ENCODE assay signal across 18 cellular contexts in the genomic region with DNA sequence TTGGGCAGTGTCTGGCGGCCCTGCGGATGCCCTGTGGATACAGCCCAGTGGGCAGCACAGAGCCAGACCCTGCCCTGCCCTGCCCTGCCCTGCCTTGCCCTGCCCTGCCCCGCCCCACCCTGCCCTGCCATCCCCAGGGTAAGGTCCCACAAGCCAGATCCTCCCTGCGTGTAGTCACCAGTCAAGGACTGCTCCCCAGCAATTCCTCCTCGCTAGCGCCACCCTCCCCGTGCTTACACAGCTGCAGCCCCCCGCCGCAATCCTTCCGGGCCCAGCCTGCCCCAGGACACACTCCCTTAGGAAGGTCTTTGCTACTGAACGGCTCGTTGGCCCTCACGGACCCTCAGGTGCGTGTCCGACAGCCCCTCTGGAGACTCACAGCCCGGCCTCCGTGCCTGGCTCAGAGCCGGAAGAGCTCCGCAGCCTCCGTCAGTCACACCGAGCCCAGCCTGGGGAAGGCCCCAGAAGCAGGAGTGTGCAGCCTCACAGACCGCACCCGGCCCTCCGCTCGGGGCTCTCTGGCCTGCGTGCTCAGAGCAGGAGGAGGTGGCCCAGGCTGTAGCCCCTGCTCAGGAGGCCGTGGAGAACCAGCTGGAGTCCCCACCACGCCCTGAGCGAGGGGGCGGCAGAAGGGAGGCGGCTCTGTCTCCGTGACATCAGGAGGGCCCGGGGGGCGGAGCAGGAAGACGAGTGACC.
DNase-seq lines count a peak whose midpoint lies in the region; ATAC-seq and TF ChIP-seq lines count a peak whose summit lies in the region.
"Had no signal": no experiment of that assay in that cellular context is flagged by ENCODE, and none has a peak within 500 bp of the region (broad histone marks: within the 10 kb centered on the region; RNA-seq: fewer than 3 reads in every experiment).

No MANE protein-coding gene starts in this region.

- no peak for TF ChIP-seq POLR2A in testis (IDR thresholded peaks at IDR 0.05)

- CTCF ChIA-PET in naive thymus-derived CD4-positive, alpha-beta T cell (lab: Charles Lee): no interaction called here

- H3K9me3 Mint-ChIP-seq in endodermal cell: no peaks in the 10 kb centered on the region
- H3K9me3 Mint-ChIP-seq in naive thymus-derived CD4-positive, alpha-beta T cell: no peaks in the 10 kb centered on the region
- H3K9me3 Mint-ChIP-seq: activated naive CD8-positive, alpha-beta T cell treated with anti-CD3 and anti-CD28 coated beads, Interleukin-2, amount 50 U/mL, for 24 hours; naive thymus-derived CD8-positive, alpha-beta T cell; stimulated activated naive CD8-positive, alpha-beta T cell treated with anti-CD3 and anti-CD28 coated beads, Interleukin-15, amount 100 ng/mL, for 72 hours; T-cell had no signal

- H3K4me3 Mint-ChIP-seq in endodermal cell: no peak overlapping the region
- no peak overlapping the region for H3K4me3 Mint-ChIP-seq in naive thymus-derived CD4-positive, alpha-beta T cell
- H3K4me3 Mint-ChIP-seq: activated naive CD8-positive, alpha-beta T cell treated with anti-CD3 and anti-CD28 coated beads, Interleukin-2, amount 50 U/mL, for 24 hours; naive thymus-derived CD8-positive, alpha-beta T cell; stimulated activated naive CD8-positive, alpha-beta T cell treated with anti-CD3 and anti-CD28 coated beads, Interleukin-15, amount 100 ng/mL, for 72 hours; T-cell had no signal

- 93 to 95% methylated on average over 29 to 35 of the region's 35 CpGs for WGBS in endodermal cell (ENCODE audit: insufficient coverage in 1 of 2, insufficient read length in 1 of 2), 2 experiments
- WGBS in testis, 2 donors: 87 to 92% methylated on average over 11 to 35 of the region's 35 CpGs

- H3K9ac ChIP-seq in Karpas-422 (ENCODE audit: low read length): peak overlapping the region; percentile 73
- no peak overlapping the region for H3K9ac ChIP-seq in endodermal cell (ENCODE audit: extremely low read depth, low read length, poor library complexity, severe bottlenecking)

- no peak for TF ChIP-seq CTCF in endodermal cell (conservative IDR thresholded peaks at IDR 0.05)
- TF ChIP-seq CTCF in lower lobe of right lung (IDR thresholded peaks at IDR 0.05): no peak
- no peak for TF ChIP-seq CTCF in testis (IDR thresholded peaks at IDR 0.05)

- H3K79me2 ChIP-seq in Karpas-422 (ENCODE audit: low read length): no peaks in the 10 kb centered on the region

- H3K4me2 ChIP-seq in Karpas-422 (ENCODE audit: low read depth, low read length, poor library complexity, severe bottlenecking): peak overlapping the region; percentile 8

- H3K9me3 ChIP-seq in Karpas-422 (ENCODE audit: low read length) (no peaks in the 10 kb centered on the region), endodermal cell (ENCODE audit: control insufficient read depth, low read length) (no peaks in the 10 kb centered on the region), lower lobe of right lung (no peaks in the 10 kb centered on the region), testis (no peaks in the 10 kb centered on the region)
- H3K9me3 ChIP-seq in naive thymus-derived CD4-positive, alpha-beta T cell (ENCODE audit: control insufficient read depth in 2 of 3, low read length in 3 of 3): no peaks in the 10 kb centered on the region

- H4K20me1 ChIP-seq in Karpas-422 (ENCODE audit: insufficient read depth, low read depth, low read length): no peaks in the 10 kb centered on the region

- no peaks in the 10 kb centered on the region for H3K27me3 Mint-ChIP-seq in endodermal cell (ENCODE audit: insufficient read depth)
- H3K27me3 Mint-ChIP-seq in naive thymus-derived CD4-positive, alpha-beta T cell: no peaks in the 10 kb centered on the region
- H3K27me3 Mint-ChIP-seq: naive thymus-derived CD8-positive, alpha-beta T cell; stimulated activated naive CD8-positive, alpha-beta T cell treated with anti-CD3 and anti-CD28 coated beads, Interleukin-15, amount 100 ng/mL, for 72 hours; T-cell had no signal

- POLR2A ChIA-PET in naive thymus-derived CD4-positive, alpha-beta T cell (lab: Charles Lee): no interaction called here

- H3K27ac ChIP-seq in Karpas-422 (ENCODE audit: low read length) (peak overlapping the region; percentile 92; the same call in 1 of the 2 replicates), endodermal cell (ENCODE audit: low read depth, low read length) (no peak overlapping the region), lower lobe of right lung (peak overlapping the region; percentile 80), testis (peak overlapping the region; percentile 69 to 94)
- no peak overlapping the region for H3K27ac ChIP-seq in naive thymus-derived CD4-positive, alpha-beta T cell (ENCODE audit: low read depth, low read length)

- no peaks in the 10 kb centered on the region for H3K9me2 ChIP-seq in Karpas-422 (replicated peaks; ENCODE audit: insufficient read depth, low read length)

- no peaks in the 10 kb centered on the region for H3K36me3 Mint-ChIP-seq in endodermal cell (ENCODE audit: low read depth)
- no peaks in the 10 kb centered on the region for H3K36me3 Mint-ChIP-seq in naive thymus-derived CD4-positive, alpha-beta T cell
- H3K36me3 Mint-ChIP-seq: naive thymus-derived CD8-positive, alpha-beta T cell; T-cell had no signal

- no peak overlapping the region for H3K27ac Mint-ChIP-seq in endodermal cell
- H3K27ac Mint-ChIP-seq in naive thymus-derived CD4-positive, alpha-beta T cell: no peak overlapping the region
- H3K27ac Mint-ChIP-seq: activated naive CD8-positive, alpha-beta T cell treated with anti-CD3 and anti-CD28 coated beads, Interleukin-2, amount 50 U/mL, for 24 hours; naive thymus-derived CD8-positive, alpha-beta T cell; T-cell had no signal

- H2AFZ ChIP-seq in Karpas-422 (ENCODE audit: low read length): no peak overlapping the region

- intact Hi-C loops in lower lobe of right lung (cut with DNase I) (no loop called here), testis (cut with DNase I; ENCODE audit: low total_unique reads) (loop anchor here (10.0 kb wide), 1 partner anchor 69 kb away; the partner anchor contains the start of gene INPP5A)
- intact Hi-C loops in naive thymus-derived CD4-positive, alpha-beta T cell (cut with micrococcal nuclease): no loop called here

- no peaks in the 10 kb centered on the region for H3K36me3 ChIP-seq in Karpas-422 (ENCODE audit: insufficient read depth, low read length)
- H3K36me3 ChIP-seq in endodermal cell (ENCODE audit: control insufficient read depth, insufficient read depth, low read length): no peaks in the 10 kb centered on the region
- no peaks in the 10 kb centered on the region for H3K36me3 ChIP-seq in lower lobe of right lung
- no peaks in the 10 kb centered on the region for H3K36me3 ChIP-seq in testis (ENCODE audit: low read depth, missing control alignments)
- no peaks in the 10 kb centered on the region for H3K36me3 ChIP-seq in naive thymus-derived CD4-positive, alpha-beta T cell (ENCODE audit: control insufficient read depth in 2 of 3, insufficient read depth in 3 of 3, low read length in 3 of 3)

- no peak for DNase-seq in Karpas-422
- peak; percentile 80 for DNase-seq in endodermal cell
- peak; percentile 42 for DNase-seq in lower lobe of right lung
- no peak for DNase-seq in testis
- no peak for DNase-seq in naive thymus-derived CD4-positive, alpha-beta T cell
- no peak for DNase-seq in cerebellum (ENCODE audit: low spot score)
- no peak for DNase-seq in NCI-H146 (lab: John Stamatoyannopoulos, UW)
- DNase-seq: activated CD4-positive, CD25-positive, alpha-beta regulatory T cell treated with anti-CD3 and anti-CD28 coated beads, Interleukin-2, amount 50 U/mL, for 72 hours; activated naive CD8-positive, alpha-beta T cell treated with anti-CD3 and anti-CD28 coated beads, Interleukin-2, amount 50 U/mL, for 24 hours; DMS153; KBM-7; NCI-H1436; NCI-H510A; stimulated activated naive CD8-positive, alpha-beta T cell treated with anti-CD3 and anti-CD28 coated beads, Interleukin-15, amount 100 ng/mL, for 72 hours had no signal

- H3K4me3 ChIP-seq in Karpas-422 (ENCODE audit: low read length) (no peak overlapping the region), endodermal cell (ENCODE audit: low read length) (no peak overlapping the region), lower lobe of right lung (no peak overlapping the region), testis (no peak overlapping the region)
- H3K4me3 ChIP-seq in naive thymus-derived CD4-positive, alpha-beta T cell (ENCODE audit: low read length): no peak overlapping the region

- H3K27me3 ChIP-seq in Karpas-422 (ENCODE audit: low read length) (no peaks in the 10 kb centered on the region), endodermal cell (ENCODE audit: control insufficient read depth, insufficient read depth, low read length, poor library complexity, severe bottlenecking) (no peaks in the 10 kb centered on the region), lower lobe of right lung (ENCODE audit: low read depth) (no peaks in the 10 kb centered on the region), testis (no peaks in the 10 kb centered on the region)
- no peaks in the 10 kb centered on the region for H3K27me3 ChIP-seq in naive thymus-derived CD4-positive, alpha-beta T cell (ENCODE audit: control insufficient read depth in 2 of 2, insufficient read depth in 2 of 2, low read length in 2 of 2)

- ATAC-seq in lower lobe of right lung (no peak), GM21619 (IDR thresholded peaks at IDR 0.05; ENCODE audit: unreplicated experiment) (no peak)
- no peak for ATAC-seq in naive thymus-derived CD4-positive, alpha-beta T cell
- ATAC-seq: activated naive CD8-positive, alpha-beta T cell treated with anti-CD3 and anti-CD28 coated beads, Interleukin-2, amount 50 U/mL, for 24 hours; HCT116; naive thymus-derived CD8-positive, alpha-beta T cell; stimulated activated naive CD8-positive, alpha-beta T cell treated with anti-CD3 and anti-CD28 coated beads, Interleukin-15, amount 100 ng/mL, for 72 hours; T-cell had no signal

- peaks cover 3% of the 10 kb centered on the region for H3K4me1 Mint-ChIP-seq in endodermal cell
- H3K4me1 Mint-ChIP-seq in naive thymus-derived CD4-positive, alpha-beta T cell: no peaks in the 10 kb centered on the region
- H3K4me1 Mint-ChIP-seq: T-cell had no signal

- H3K4me1 ChIP-seq in Karpas-422 (ENCODE audit: low read length): peaks cover 96% of the 10 kb centered on the region
- H3K4me1 ChIP-seq in endodermal cell (ENCODE audit: control insufficient read depth, insufficient read depth, low read length): no peaks in the 10 kb centered on the region
- H3K4me1 ChIP-seq in lower lobe of right lung: peaks cover 39% of the 10 kb centered on the region
- peaks cover 78% of the 10 kb centered on the region for H3K4me1 ChIP-seq in testis
- no peaks in the 10 kb centered on the region for H3K4me1 ChIP-seq in naive thymus-derived CD4-positive, alpha-beta T cell (ENCODE audit: control insufficient read depth in 2 of 2, insufficient read depth in 2 of 2, low read length in 2 of 2)

Comparison
In these comparisons a context has a peak if more than half of its experiments do, and no peak if none do; other contexts are left out.
1. DNase-seq: peak in endodermal cell (single experiment) and lower lobe of right lung (single experiment); none in Karpas-422 (single experiment), testis (single experiment), naive thymus-derived CD4-positive, alpha-beta T cell (0 of 9), cerebellum (single experiment) and NCI-H146 (single experiment).
2. H3K27ac ChIP-seq: peak in Karpas-422 (single experiment), lower lobe of right lung (single experiment) and testis (2 of 2); none in endodermal cell (single experiment) and naive thymus-derived CD4-positive, alpha-beta T cell (single experiment).